ENCODE assay signal across 19 cellular contexts in genomic region chr4:155405059-155405458, GRCh38. TPM values are rescaled to one million over a fixed set of nuclear protein-coding genes. Genes with fewer than 3 reads are reported as not detected.
DNase-seq lines count a peak whose midpoint lies in the region; ATAC-seq and TF ChIP-seq lines count a peak whose summit lies in the region.
"Had no signal": no experiment of that assay in that cellular context is flagged by ENCODE, and none has a peak within 500 bp of the region (broad histone marks: within the 10 kb centered on the region; RNA-seq: fewer than 3 reads in every experiment).

No MANE protein-coding gene starts in this region.

- H3K9me3 ChIP-seq in adipocyte (ENCODE audit: control insufficient read depth, low read length): no peaks in the 10 kb centered on the region

- no peak for TF ChIP-seq CTCF in foreskin keratinocyte (conservative IDR thresholded peaks at IDR 0.05)

- no peaks in the 10 kb centered on the region for H3K36me3 ChIP-seq in adipocyte (ENCODE audit: control insufficient read depth, insufficient read depth, low read length, severe bottlenecking)

- no peak for ATAC-seq in foreskin keratinocyte
- no peak for ATAC-seq in Right ventricle myocardium inferior
- ATAC-seq: HCT116 had no signal

- DNase-seq in HCEC 1CT (peak; percentile 43), adipocyte (ENCODE audit: low read depth) (peak; percentile 79), fibroblast of peridontal ligament (ENCODE audit: extremely low read depth) (peak; percentile 33), non-pigmented ciliary epithelial cell (ENCODE audit: low read depth) (peak; percentile 13), foreskin keratinocyte (no peak), DMS114 treated with DMSO at 0.1 percent for 48 hours (lab: John Stamatoyannopoulos, UW; ENCODE audit: unreplicated experiment) (no peak), Right ventricle myocardium inferior (ENCODE audit: missing footprints) (no peak), cardiac septum (ENCODE audit: low spot score) (no peak)
- DNase-seq: AML-193, GM23248, NCI-H1436, NCI-H2029, NCI-H2171 treated with DMSO at 0.1 percent for 48 hours, NCI-H510A, NCI-H774, PC-9 had no signal

- no peak overlapping the region for H3K4me3 ChIP-seq in adipocyte (ENCODE audit: low read length)
- H3K4me3 ChIP-seq: GM23248, PC-9 had no signal

- no peak overlapping the region for H3K9ac ChIP-seq in adipocyte (ENCODE audit: low read length)
- H3K9ac ChIP-seq: GM23248 had no signal

- H3K4me1 ChIP-seq in adipocyte (ENCODE audit: control insufficient read depth, insufficient read depth, low read length) (peaks cover 5% of the 10 kb centered on the region), foreskin keratinocyte (no peaks in the 10 kb centered on the region)

- no peak overlapping the region for H3K27ac ChIP-seq in foreskin keratinocyte
- H3K27ac ChIP-seq: GM23248, HL-60, PC-9 had no signal

- H3K27me3 ChIP-seq in adipocyte (replicated peaks; ENCODE audit: control insufficient read depth, insufficient read depth, low read length): no peaks in the 10 kb centered on the region
- peaks cover 2% of the 10 kb centered on the region for H3K27me3 ChIP-seq in foreskin keratinocyte

- intact Hi-C loops in Right ventricle myocardium inferior (cut with DNase I) (loop anchor here (2.0 kb wide), 1 partner anchor 548 kb away; the partner anchor contains the start of gene CTSO), cardiac septum (cut with DNase I) (loop anchor here (2.0 to 10.0 kb wide), 2 partner anchors 382 to 550 kb away; partner anchors contain the start of gene CTSO)

RNA-seq across cellular contexts. Expression of gene MAP9, which starts 28.3 kb away (rescaled TPM):
- total RNA-seq in foreskin keratinocyte (12.0 and 12.3 TPM in 2 replicates), Right ventricle myocardium inferior (7.3 TPM), cardiac septum (9.3 TPM)
- 5.2 and 5.4 TPM in 2 replicates for polyA plus RNA-seq in foreskin keratinocyte
- polyA plus RNA-seq: CD14-positive monocyte had no signal

Comparison
In these comparisons a context has a peak if more than half of its experiments do, and no peak if none do; other contexts are left out.
1. DNase-seq: peak in HCEC 1CT (single experiment), adipocyte (single experiment), fibroblast of peridontal ligament (single experiment) and non-pigmented ciliary epithelial cell (single experiment); none in foreskin keratinocyte (0 of 2), DMS114 treated with DMSO at 0.1 percent for 48 hours (single experiment), Right ventricle myocardium inferior (single experiment) and cardiac septum (single experiment).